In the genomic region with DNA sequence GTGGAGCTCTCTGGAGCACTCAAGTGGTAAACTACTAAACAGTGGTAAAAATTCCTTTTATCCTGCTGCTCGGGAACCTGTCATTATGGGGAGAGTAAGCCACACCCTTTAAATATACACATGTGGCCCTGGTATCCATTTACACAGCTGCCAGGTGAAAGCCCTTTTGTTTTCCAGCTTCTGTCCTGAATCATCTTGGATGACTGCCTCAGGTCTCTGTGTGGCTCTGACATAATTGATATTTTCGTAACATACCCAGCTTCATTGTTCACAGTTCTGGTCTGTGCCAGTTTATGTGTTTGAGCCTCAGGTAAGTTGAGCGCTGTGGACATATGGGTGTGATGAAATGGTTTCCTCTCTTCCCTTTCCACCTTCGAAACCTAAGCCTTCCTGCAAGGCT, we compare ENCODE assay signal across 10 cellular contexts. TPM values are rescaled to one million over a fixed set of nuclear protein-coding genes. Genes with fewer than 3 reads are reported as not detected.
DNase-seq lines count a peak whose midpoint lies in the region; ATAC-seq, FAIRE-seq and TF ChIP-seq lines count a peak whose summit lies in the region.
"Had no signal": no experiment of that assay in that cellular context is flagged by ENCODE, and none has a peak within 500 bp of the region (broad histone marks: within the 10 kb centered on the region; RNA-seq: fewer than 3 reads in every experiment).

No MANE protein-coding gene starts in this region.

- H3K27me3 ChIP-seq in PC-9 (ENCODE audit: insufficient read depth, low read depth) = no peaks in the 10 kb centered on the region
- H3K27me3 ChIP-seq in keratinocyte (ENCODE audit: control insufficient read depth, extremely low read depth, insufficient read depth, low read length) = no peaks in the 10 kb centered on the region

- H3K9ac ChIP-seq in keratinocyte (ENCODE audit: control insufficient read depth, extremely low read depth, insufficient read depth, low read length) = peak overlapping the region; percentile 39

- peaks cover 14% of the 10 kb centered on the region for H3F3A ChIP-seq in PC-9 (ENCODE audit: insufficient read depth, low read depth)

- H3K9me1 ChIP-seq in keratinocyte (ENCODE audit: control insufficient read depth, extremely low read depth, insufficient read depth, low read length) = no peaks in the 10 kb centered on the region

- TF ChIP-seq CTCF in PC-9 (conservative IDR thresholded peaks at IDR 0.05) (no peak), keratinocyte (optimal IDR thresholded peaks at IDR 0.05 in 1 of 3, IDR thresholded peaks at IDR 0.05 in 1 of 3, conservative IDR thresholded peaks at IDR 0.05 in 1 of 3; ENCODE audit: extremely low read depth in 1 of 3, insufficient read depth in 2 of 3, low read length in 3 of 3) (no peak)

- peak overlapping the region; percentile 51 for H3K27ac ChIP-seq in PC-9
- peak overlapping the region; percentile 42 for H3K27ac ChIP-seq in keratinocyte (ENCODE audit: control insufficient read depth, insufficient read depth, low read length)

- POLR2A ChIA-PET in PC-9 (lab: Charles Lee; ENCODE audit: unreplicated experiment) = interaction anchor here (0.6 to 0.7 kb wide), 2 partner anchors 24 to 427 kb away, joined by 3 read pairs; a partner anchor contains a TSS

- DNase-seq in DMS53 treated with DMSO at 0.1 percent for 48 hours (lab: John Stamatoyannopoulos, UW; ENCODE audit: unreplicated experiment) = peak; percentile 96
- peak; percentile 71 for DNase-seq in NCI-H1436 (lab: John Stamatoyannopoulos, UW)
- DNase-seq in PC-9 = peak; percentile 34 to 88
- DNase-seq in keratinocyte (ENCODE audit: low read depth, low spot score) = peak; percentile 55
- no peak for DNase-seq in occipital lobe (lab: John Stamatoyannopoulos, UW)
- DNase-seq in iPS-NIHi7 (ENCODE audit: extremely low spot score) = no peak
- DNase-seq: activated naive CD4-positive, alpha-beta T cell; GOT3 had no signal

- CTCF ChIA-PET in PC-9 (lab: Charles Lee) = no interaction called here

- H4K20me1 ChIP-seq in PC-9 (ENCODE audit: insufficient read depth) = no peaks in the 10 kb centered on the region
- H4K20me1 ChIP-seq in keratinocyte (ENCODE audit: control insufficient read depth, extremely low read depth, insufficient read depth, low read length) = no peaks in the 10 kb centered on the region

- no peaks in the 10 kb centered on the region for H3K9me2 ChIP-seq in PC-9 (ENCODE audit: insufficient read depth)

- H3K79me2 ChIP-seq in PC-9 (ENCODE audit: low read depth) (no peaks in the 10 kb centered on the region), keratinocyte (ENCODE audit: control insufficient read depth, insufficient read depth, low read length) (no peaks in the 10 kb centered on the region)

- H3K9me3 ChIP-seq in PC-9 (ENCODE audit: insufficient read depth, low read depth) (no peaks in the 10 kb centered on the region), keratinocyte (ENCODE audit: control insufficient read depth, low read depth, low read length) (no peaks in the 10 kb centered on the region)

- H2AFZ ChIP-seq in PC-9 = no peak overlapping the region
- H2AFZ ChIP-seq in keratinocyte (ENCODE audit: control insufficient read depth, low read length) = peak overlapping the region; percentile 1

- dilution Hi-C loops in keratinocyte (cut with MboI; ENCODE audit: extremely low pct_ligation_motif_present, low sequenced_read_pairs) = no loop called here

- FAIRE-seq in keratinocyte (lab: Jason Lieb, UNC) = peak; percentile 88

- ATAC-seq in GM21526 (IDR thresholded peaks at IDR 0.05; ENCODE audit: low FRiP score, unreplicated experiment) (no peak), HG02588 (IDR thresholded peaks at IDR 0.05; ENCODE audit: unreplicated experiment) (no peak)

- intact Hi-C loops in PC-9 (cut with micrococcal nuclease; ENCODE audit: unreplicated experiment) = no loop called here

- H3K4me2 ChIP-seq in PC-9 (peak overlapping the region; percentile 60), keratinocyte (ENCODE audit: control insufficient read depth, extremely low read depth, insufficient read depth, low read depth, low read length) (peak overlapping the region; percentile 42)

- H3K36me3 ChIP-seq in PC-9 (ENCODE audit: low read depth) (no peaks in the 10 kb centered on the region), keratinocyte (ENCODE audit: control insufficient read depth in 2 of 2, extremely low read depth in 1 of 2, insufficient read depth in 2 of 2, low read length in 2 of 2) (no peaks in the 10 kb centered on the region)

- no TSS peak for BruUV-seq in PC-9 (replicated peaks; lab: Mats Ljungman, UMichigan)

- no peak overlapping the region for H3K4me3 ChIP-seq in PC-9
- no peak overlapping the region for H3K4me3 ChIP-seq in keratinocyte (ENCODE audit: control insufficient read depth in 2 of 3, extremely low read depth in 1 of 3, insufficient read depth in 2 of 3, low read depth in 1 of 3, low read length in 3 of 3)

- H3K4me1 ChIP-seq in PC-9 (replicated peaks; ENCODE audit: insufficient read depth) (peaks cover 25% of the 10 kb centered on the region), keratinocyte (ENCODE audit: control insufficient read depth, extremely low read depth, insufficient read depth, low read length) (peaks cover 24% of the 10 kb centered on the region)

RNA-seq across cellular contexts. Expression of a gene that starts 15.7 kb away (rescaled TPM):
- total RNA-seq in PC-9 (2021) (13.0 and 15.3 TPM in 2 replicates), occipital lobe (41.5 TPM)
- polyA plus RNA-seq in keratinocyte = 13.3 to 26.8 TPM (median 25.0 TPM) in 3 replicates
- 29.0 TPM for polyA plus RNA-seq in keratinocyte (2011; ENCODE audit: low read depth)
- polyA plus RNA-seq in keratinocyte (2011; cell fraction: cytosol; rRNA removed) = 15.7 and 22.9 TPM in 2 replicates
- polyA plus RNA-seq in keratinocyte (2011; cell fraction: nucleus; rRNA removed) = 14.3 and 15.3 TPM in 2 replicates
- polyA plus RNA-seq in keratinocyte (2012; ENCODE audit: low replicate concordance) = 18.0 and 20.9 TPM in 2 replicates
- 14.6 to 36.1 TPM (median 21.8 TPM) in 3 replicates for polyA minus RNA-seq in keratinocyte
- polyA minus RNA-seq in keratinocyte (2011; cell fraction: cytosol; rRNA and poly(A)+ RNA removed) = 28.2 TPM
- polyA minus RNA-seq in keratinocyte (2011; cell fraction: nucleus; rRNA and poly(A)+ RNA removed) = 17.8 and 35.6 TPM in 2 replicates

Comparison
In these comparisons a context has a peak if more than half of its experiments do, and no peak if none do; other contexts are left out.
1. DNase-seq: peak in DMS53 treated with DMSO at 0.1 percent for 48 hours (single experiment), NCI-H1436 (single experiment), PC-9 (2 of 2) and keratinocyte (single experiment); none in occipital lobe (single experiment) and iPS-NIHi7 (single experiment).